Comparison of ENCODE assay signal across 11 cellular contexts in genomic region chr19:13095393-13095784, GRCh38. TPM values are rescaled to one million over a fixed set of nuclear protein-coding genes. Genes with fewer than 3 reads are reported as not detected.
DNase-seq lines count a peak whose midpoint lies in the region; ATAC-seq lines count a peak whose summit lies in the region.
"Had no signal": no experiment of that assay in that cellular context is flagged by ENCODE, and none has a peak within 500 bp of the region (broad histone marks: within the 10 kb centered on the region; RNA-seq: fewer than 3 reads in every experiment).

No MANE protein-coding gene starts in this region.

- peak overlapping the region; percentile 9; the same call in 1 of the 2 replicates for H3K27ac ChIP-seq in SK-N-MC
- no peak overlapping the region for H3K27ac ChIP-seq in thymus (ENCODE audit: low read depth)
- H3K27ac ChIP-seq: cardiac muscle cell had no signal

- ATAC-seq in GM19035 (IDR thresholded peaks at IDR 0.05; ENCODE audit: unreplicated experiment): no peak
- no peak for ATAC-seq in HG02885 (IDR thresholded peaks at IDR 0.05; ENCODE audit: poor library complexity, unreplicated experiment)
- ATAC-seq: activated CD8-positive, alpha-beta memory T cell treated with anti-CD3 and anti-CD28 coated beads, Interleukin-2, amount 10 ng/mL, durations not matched to agents 7 days and 5 days had no signal

- H3K27me3 ChIP-seq in thymus (ENCODE audit: control insufficient read depth, insufficient read depth): peaks cover 41% of the 10 kb centered on the region

- 8% methylated on average over 25 of the region's 25 CpGs for WGBS in thymus

- peaks cover 18% of the 10 kb centered on the region for H3K4me1 ChIP-seq in thymus (ENCODE audit: control insufficient read depth, insufficient read depth, low read length)

- H3K36me3 ChIP-seq in SK-N-MC (ENCODE audit: insufficient read depth, low read length) (no peaks in the 10 kb centered on the region), thymus (ENCODE audit: control insufficient read depth, insufficient read depth) (no peaks in the 10 kb centered on the region)
- H3K36me3 ChIP-seq: cardiac muscle cell had no signal

- H3K4me3 ChIP-seq in SK-N-MC (0 out of 2 replicates have a peak overlapping the region, but pooled peaks have one; percentile 4), iPS-18c (ENCODE audit: insufficient read depth, low read depth, low read length) (peak overlapping the region; percentile 53), thymus (ENCODE audit: low read length) (peak overlapping the region; percentile 24)
- H3K4me3 ChIP-seq: cardiac muscle cell had no signal

- DNase-seq in activated CD8-positive, alpha-beta memory T cell treated with anti-CD3 and anti-CD28 coated beads for 24 hours: peak; percentile 64
- DNase-seq in activated CD8-positive, alpha-beta memory T cell treated with anti-CD3 and anti-CD28 coated beads, Interleukin-2, amount 50 U/mL, for 48 hours: no peak
- DNase-seq in SK-N-MC (ENCODE audit: low read depth, low spot score): no peak
- no peak for DNase-seq in NCI-H1092 (lab: John Stamatoyannopoulos, UW)
- DNase-seq: activated CD8-positive, alpha-beta memory T cell treated with anti-CD3 and anti-CD28 coated beads, Interleukin-2, amount 10 ng/mL, durations not matched to agents 7 days and 5 days; NCI-H1436 treated with DMSO at 0.1 percent for 48 hours had no signal

- H3K9me3 ChIP-seq in SK-N-MC (ENCODE audit: low read depth, low read length): no peaks in the 10 kb centered on the region
- no peaks in the 10 kb centered on the region for H3K9me3 ChIP-seq in iPS-18c (ENCODE audit: control insufficient read depth, insufficient read depth, low read length)
- H3K9me3 ChIP-seq in thymus (ENCODE audit: control insufficient read depth): no peaks in the 10 kb centered on the region

- H3K9ac ChIP-seq in SK-N-MC (ENCODE audit: insufficient read length): no peak overlapping the region

RNA-seq across cellular contexts. Expression of gene LYL1, which starts 7.3 kb away (rescaled TPM):
- polyA plus RNA-seq in thymus: 14.0 TPM

RNA-seq across cellular contexts. Expression of gene TRMT1, which starts 21.2 kb away (rescaled TPM):
- 69.9 TPM for polyA plus RNA-seq in thymus

RNA-seq across cellular contexts. Expression of gene NACC1, which starts 22.7 kb away (rescaled TPM):
- polyA plus RNA-seq in thymus: 17.5 TPM

RNA-seq across cellular contexts. Expression of gene STX10, which starts 54.8 kb away (rescaled TPM):
- polyA plus RNA-seq in thymus: 101 TPM

RNA-seq across cellular contexts. Expression of gene IER2, which starts 54.8 kb away (rescaled TPM):
- 92.7 TPM for polyA plus RNA-seq in thymus
